Comparison of ENCODE assay signal across 13 cellular contexts in genomic region chr1:119868176-119868575, GRCh38. TPM values are rescaled to one million over a fixed set of nuclear protein-coding genes. Genes with fewer than 3 reads are reported as not detected.
A peak's percentile ranks its signal among the peaks of the same experiment; 100 is the strongest.
DNase-seq lines count a peak whose midpoint lies in the region; ATAC-seq and TF ChIP-seq lines count a peak whose summit lies in the region.
"Had no signal": no experiment of that assay in that cellular context is flagged by ENCODE, and none has a peak within 500 bp of the region (broad histone marks: within the 10 kb centered on the region; RNA-seq: fewer than 3 reads in every experiment).

No MANE protein-coding gene starts in this region.

- no peaks in the 10 kb centered on the region for H3K9me3 Mint-ChIP-seq in activated CD8-positive, alpha-beta T cell treated with anti-CD3 and anti-CD28 coated beads, Interleukin-2, amount 10 ng/mL, durations not matched to agents 7 days and 5 days (ENCODE audit: insufficient read depth)
- H3K9me3 Mint-ChIP-seq: CD8-positive, alpha-beta memory T cell had no signal

- no peak for TF ChIP-seq POLR2A in stomach (IDR thresholded peaks at IDR 0.05)

- no peak overlapping the region for H3K4me3 Mint-ChIP-seq in activated CD8-positive, alpha-beta T cell treated with anti-CD3 and anti-CD28 coated beads, Interleukin-2, amount 10 ng/mL, durations not matched to agents 7 days and 5 days
- H3K4me3 Mint-ChIP-seq: CD8-positive, alpha-beta memory T cell had no signal

- WGBS in stomach, 5 donors = 52 to 82% (median 72%) methylated on average over 2 of the region's 2 CpGs

- TF ChIP-seq CTCF in 22Rv1 (IDR thresholded peaks at IDR 0.05) = no peak
- no peak for TF ChIP-seq CTCF in C4-2B (conservative IDR thresholded peaks at IDR 0.05)
- TF ChIP-seq CTCF in stomach (IDR thresholded peaks at IDR 0.05) = no peak

- DNase-seq in left colon (no peak), stomach (peak; percentile 46), COLO668 (lab: John Stamatoyannopoulos, UW; ENCODE audit: unreplicated experiment) (no peak)
- DNase-seq in activated CD8-positive, alpha-beta T cell treated with anti-CD3 and anti-CD28 coated beads, Interleukin-2, amount 10 ng/mL, durations not matched to agents 7 days and 5 days = no peak
- DNase-seq: CD8-positive, alpha-beta memory T cell; GF-D8; GM23248 had no signal

- H3K36me3 Mint-ChIP-seq in activated CD8-positive, alpha-beta T cell treated with anti-CD3 and anti-CD28 coated beads, Interleukin-2, amount 10 ng/mL, durations not matched to agents 7 days and 5 days (ENCODE audit: low read depth) = no peaks in the 10 kb centered on the region
- H3K36me3 Mint-ChIP-seq: CD8-positive, alpha-beta memory T cell had no signal

- POLR2A ChIA-PET in activated CD8-positive, alpha-beta T cell treated with anti-CD3 and anti-CD28 coated beads, Interleukin-2, amount 10 ng/mL, durations not matched to agents 7 days and 5 days (lab: Charles Lee) = interaction anchor here (0.8 kb wide), 1 partner anchor 8 kb away, joined by 3 read pairs; no protein-coding TSS in a partner anchor

- no peaks in the 10 kb centered on the region for H3K9me3 ChIP-seq in stomach

- H3K27me3 ChIP-seq in stomach = no peaks in the 10 kb centered on the region

- peak; percentile 94 for ATAC-seq in left colon
- ATAC-seq in activated CD8-positive, alpha-beta T cell treated with anti-CD3 and anti-CD28 coated beads, Interleukin-2, amount 10 ng/mL, durations not matched to agents 7 days and 5 days = no peak
- ATAC-seq: HCT116 had no signal

- H3K4me3 ChIP-seq in stomach = no peak overlapping the region
- H3K4me3 ChIP-seq: GM23248 had no signal

- CTCF ChIA-PET in activated CD8-positive, alpha-beta T cell treated with anti-CD3 and anti-CD28 coated beads, Interleukin-2, amount 10 ng/mL, durations not matched to agents 7 days and 5 days (lab: Charles Lee) = interaction anchor here (1.2 to 3.5 kb wide), 5 partner anchors 8 to 125 kb away, joined by 3 to 14 read pairs (median 8); no protein-coding TSS in a partner anchor

- peaks cover 12% of the 10 kb centered on the region for H3K4me1 Mint-ChIP-seq in activated CD8-positive, alpha-beta T cell treated with anti-CD3 and anti-CD28 coated beads, Interleukin-2, amount 10 ng/mL, durations not matched to agents 7 days and 5 days (ENCODE audit: low read depth)
- H3K4me1 Mint-ChIP-seq: CD8-positive, alpha-beta memory T cell had no signal

- H3K4me1 ChIP-seq in stomach = peaks cover 0 to 16% (median under 1%) of the 10 kb centered on the region in 4 donors

- intact Hi-C loops in left colon (cut with DNase I, micrococcal nuclease) (no loop called here), stomach (cut with DNase I; ENCODE audit: low total_unique reads) (no loop called here)

- no peaks in the 10 kb centered on the region for H3K36me3 ChIP-seq in stomach

- no peak for TF ChIP-seq EP300 in stomach (IDR thresholded peaks at IDR 0.05)

- H3K27ac Mint-ChIP-seq in activated CD8-positive, alpha-beta T cell treated with anti-CD3 and anti-CD28 coated beads, Interleukin-2, amount 10 ng/mL, durations not matched to agents 7 days and 5 days = no peak overlapping the region
- H3K27ac Mint-ChIP-seq: CD8-positive, alpha-beta memory T cell had no signal

- peak overlapping the region; percentile 71 for H3K27ac ChIP-seq in 22Rv1
- H3K27ac ChIP-seq in C4-2B = peak overlapping the region; percentile 93
- H3K27ac ChIP-seq in stomach = no peak overlapping the region
- H3K27ac ChIP-seq: GM23248, HL-60 had no signal

- peaks cover 50% of the 10 kb centered on the region for H3K27me3 Mint-ChIP-seq in activated CD8-positive, alpha-beta T cell treated with anti-CD3 and anti-CD28 coated beads, Interleukin-2, amount 10 ng/mL, durations not matched to agents 7 days and 5 days (ENCODE audit: low read depth)

RNA-seq across cellular contexts. Expression of gene ADAM30, which starts 28.1 kb away (rescaled TPM):
- total RNA-seq in left colon = not detected
- not detected for total RNA-seq in stomach
- not detected for polyA plus RNA-seq in stomach
- not detected for total RNA-seq in activated CD8-positive, alpha-beta T cell treated with anti-CD3 and anti-CD28 coated beads, Interleukin-2, amount 10 ng/mL, durations not matched to agents 7 days and 5 days
- total RNA-seq: A673; CD8-positive, alpha-beta memory T cell; GM23248 had no signal
- polyA plus RNA-seq: BJ; CD8-positive, alpha-beta memory T cell; GM23248 had no signal

RNA-seq across cellular contexts. Expression of gene REG4, which starts 56.9 kb away (rescaled TPM):
- 10 to 100 TPM; 35.7 to 37.5 TPM for total RNA-seq in left colon
- total RNA-seq in stomach = 1 to 10 TPM in 1 of 5 donors, under 1 TPM in 1, not detected in 3; 0.58 to 9.2 TPM
- 1 to 10 TPM in 1 of 3 donors, under 1 TPM in 1, not detected in 1; 0.18 to 6.3 TPM for polyA plus RNA-seq in stomach
- 10 to 100 TPM; 14.6 to 15.3 TPM for total RNA-seq in activated CD8-positive, alpha-beta T cell treated with anti-CD3 and anti-CD28 coated beads, Interleukin-2, amount 10 ng/mL, durations not matched to agents 7 days and 5 days
- total RNA-seq: A673, GM23248 had no signal
- polyA plus RNA-seq: BJ, GM23248 had no signal

Comparison
In these comparisons a context has a peak if more than half of its experiments do, and no peak if none do; other contexts are left out.
1. H3K27ac ChIP-seq: peak in 22Rv1 (single experiment) and C4-2B (single experiment); none in stomach (0 of 5).